In genomic region chr20:48528346-48528745, GRCh38 we compare ENCODE assay signal across 34 cellular contexts.
"Had no signal": no experiment of that assay in that cellular context is flagged by ENCODE, and none has a peak within 500 bp of the region (broad histone marks: within the 10 kb centered on the region; RNA-seq: fewer than 3 reads in every experiment).

No MANE protein-coding gene starts in this region.

- ATAC-seq: activated CD8-positive, alpha-beta T cell treated with anti-CD3 and anti-CD28 coated beads for 36 hours; activated naive CD4-positive, alpha-beta T cell treated with anti-CD3 and anti-CD28 coated beads, Interleukin-2, amount 50 U/mL, for 72 hours; activated T-cell treated with anti-CD3 and anti-CD28 coated beads, Interleukin-2, amount 50 U/mL, for 4 hours; activated T-cell treated with anti-CD3 and anti-CD28 coated beads, Interleukin-2, amount 50 U/mL, for 72 hours; activated T-helper 17 cell treated with anti-CD3 and anti-CD28 coated beads, Interleukin-2, amount 50 U/mL, for 72 hours; body of pancreas had no signal

- FAIRE-seq: astrocyte, TTC549 had no signal

- H3K27ac ChIP-seq: adrenal gland, body of pancreas, brain microvascular endothelial cell, breast epithelium, VCaP had no signal

- H3K4me3 ChIP-seq: adrenal gland, body of pancreas, breast epithelium had no signal

- H3K4me1 ChIP-seq: adrenal gland, body of pancreas, breast epithelium had no signal

- H3K27me3 ChIP-seq: adrenal gland, body of pancreas, brain microvascular endothelial cell had no signal

- H3K9me3 ChIP-seq: adrenal gland, body of pancreas, breast epithelium had no signal

- DNase-seq: activated B cell treated with CpG ODN at 0.5 μM for 24 hours; activated CD4-positive, alpha-beta memory T cell treated with anti-CD3 and anti-CD28 coated beads for 36 hours; activated CD4-positive, alpha-beta T cell treated with anti-CD3 and anti-CD28 coated beads for 4 hours; activated CD4-positive, alpha-beta T cell treated with anti-CD3 and anti-CD28 coated beads, Interleukin-2, amount 10 ng/mL, durations not matched to agents 24 days and 14 days; activated CD4-positive, alpha-beta T cell treated with anti-CD3 and anti-CD28 coated beads, Interleukin-2, amount 50 U/mL, for 1 hour; activated CD4-positive, alpha-beta T cell treated with anti-CD3 and anti-CD28 coated beads, Interleukin-2, amount 50 U/mL, for 4 hours; activated CD4-positive, CD25-positive, alpha-beta regulatory T cell treated with anti-CD3 and anti-CD28 coated beads, Interleukin-2, amount 50 U/mL, for 72 hours; activated CD8-positive, alpha-beta memory T cell treated with anti-CD3 and anti-CD28 coated beads, Interleukin-2, amount 50 U/mL, for 4 hours; activated CD8-positive, alpha-beta T cell treated with anti-CD3 and anti-CD28 coated beads for 36 hours; activated effector memory CD4-positive, alpha-beta T cell treated with anti-CD3 and anti-CD28 coated beads, Interleukin-2, amount 50 U/mL, for 16 hours; activated gamma-delta T cell treated with Interleukin-2 at 50 U/mL for 16 hours; activated naive CD4-positive, alpha-beta T cell; activated naive CD4-positive, alpha-beta T cell treated with anti-CD3 and anti-CD28 coated beads for 36 hours; activated naive CD4-positive, alpha-beta T cell treated with anti-CD3 and anti-CD28 coated beads, Interleukin-2, amount 50 U/mL, for 16 hours; activated naive CD8-positive, alpha-beta T cell treated with anti-CD3 and anti-CD28 coated beads for 36 hours; activated T-cell treated with anti-CD3 and anti-CD28 coated beads for 4 hours; activated T-cell treated with anti-CD3 and anti-CD28 coated beads, Interleukin-2, amount 50 U/mL, for 1 hour; activated T-cell treated with anti-CD3 and anti-CD28 coated beads, Interleukin-2, amount 50 U/mL, for 4 hours; activated T-cell treated with anti-CD3 and anti-CD28 coated beads, Interleukin-2, amount 50 U/mL, for 72 hours; adrenal gland; amniotic stem cell; aorta; body of pancreas; brain microvascular endothelial cell; central memory CD4-positive, alpha-beta T cell; T-helper 1 cell; T-helper 2 cell; T-helper 9 cell had no signal

- H3K36me3 ChIP-seq: adrenal gland, brain microvascular endothelial cell, breast epithelium had no signal
